ENCODE assay signal across 19 cellular contexts in genomic region chr5:72285425-72285821, GRCh38.
"Had no signal": no experiment of that assay in that cellular context is flagged by ENCODE, and none has a peak within 500 bp of the region (broad histone marks: within the 10 kb centered on the region; RNA-seq: fewer than 3 reads in every experiment).

No MANE protein-coding gene starts in this region.

- H3K4me1 ChIP-seq: colonic mucosa had no signal

- H3K4me3 ChIP-seq: colonic mucosa, lower lobe of right lung, spleen, thyroid gland had no signal

- FAIRE-seq: endometrium, frontal cortex had no signal

- H3K27ac ChIP-seq: colonic mucosa, lower lobe of right lung, spleen, thyroid gland, WERI-Rb-1 had no signal

- ATAC-seq: lower lobe of right lung had no signal

- H3K9me3 Mint-ChIP-seq: activated naive CD8-positive, alpha-beta T cell treated with anti-CD3 and anti-CD28 coated beads for 36 hours; nephron progenitor cell had no signal

- H3K9me3 ChIP-seq: colonic mucosa, lower lobe of right lung, spleen, thyroid gland had no signal

- H3K27me3 ChIP-seq: colonic mucosa, spleen, thyroid gland had no signal

- H3K27ac Mint-ChIP-seq: activated naive CD8-positive, alpha-beta T cell treated with anti-CD3 and anti-CD28 coated beads for 36 hours; nephron progenitor cell had no signal

- H3K27me3 Mint-ChIP-seq: activated naive CD8-positive, alpha-beta T cell treated with anti-CD3 and anti-CD28 coated beads for 36 hours had no signal

- DNase-seq: activated CD4-positive, alpha-beta T cell treated with anti-CD3 and anti-CD28 coated beads, Interleukin-2, amount 50 U/mL, for 4 hours; activated naive CD8-positive, alpha-beta T cell treated with anti-CD3 and anti-CD28 coated beads for 36 hours; amniotic stem cell; central memory CD4-positive, alpha-beta T cell; colonic mucosa; hypothalamus; islet precursor cell; lower lobe of right lung; nephron progenitor cell; nucleus accumbens; posterior cingulate gyrus; spleen; stimulated activated CD4-positive, alpha-beta T cell treated with anti-CD3 and anti-CD28 coated beads, Interleukin-4, amount 100 ng/mL, for 4 hours; stimulated activated naive CD4-positive, alpha-beta T cell; T-helper 2 cell; thyroid gland; WERI-Rb-1 had no signal

- H3K4me3 Mint-ChIP-seq: activated naive CD8-positive, alpha-beta T cell treated with anti-CD3 and anti-CD28 coated beads for 36 hours; nephron progenitor cell had no signal

- H3K36me3 ChIP-seq: colonic mucosa, thyroid gland had no signal
